Comparison of ENCODE assay signal across 20 cellular contexts in the genomic region with DNA sequence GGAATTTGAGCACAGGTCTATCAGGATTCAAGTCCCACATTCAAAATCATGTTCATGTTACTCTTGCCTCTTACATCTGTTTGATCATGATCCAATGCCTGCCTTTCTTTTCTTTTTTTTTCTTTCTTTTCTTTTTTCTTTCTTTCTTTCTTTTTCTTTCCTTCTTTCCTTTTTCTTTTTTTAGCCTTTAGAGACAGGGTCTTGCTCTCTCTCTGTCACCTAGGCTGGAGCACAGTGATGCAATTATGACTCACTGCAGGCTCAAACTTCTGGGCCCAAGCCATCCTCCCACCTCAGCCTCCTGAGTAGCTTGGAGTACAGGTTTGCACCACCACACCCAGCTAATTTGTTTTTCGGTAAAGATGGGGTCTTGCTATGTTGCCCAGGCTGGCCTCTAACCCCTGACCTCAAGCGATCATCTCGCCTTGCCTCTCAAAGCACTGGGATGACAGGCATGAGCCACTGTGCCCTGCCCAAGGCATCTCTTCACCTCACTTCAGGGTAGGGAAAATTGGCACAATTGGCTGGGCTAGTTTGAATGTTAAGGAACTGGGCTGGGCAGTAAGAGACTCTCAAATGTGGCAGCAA.
A peak's percentile ranks its signal among the peaks of the same experiment; 100 is the strongest.
DNase-seq lines count a peak whose midpoint lies in the region; ATAC-seq, FAIRE-seq and TF ChIP-seq lines count a peak whose summit lies in the region.
"Had no signal": no experiment of that assay in that cellular context is flagged by ENCODE, and none has a peak within 500 bp of the region (broad histone marks: within the 10 kb centered on the region; RNA-seq: fewer than 3 reads in every experiment).

No MANE protein-coding gene starts in this region.

- FAIRE-seq in bronchial epithelial cell (lab: Jason Lieb, UNC) = no peak
- FAIRE-seq: GM19239, HTR-8/SVneo had no signal

- H3K9me3 ChIP-seq in PC-3 (ENCODE audit: low read length) (no peaks in the 10 kb centered on the region), adrenal gland (replicated peaks in 1 of 3) (no peaks in the 10 kb centered on the region)
- H3K9me3 ChIP-seq: HAP-1 had no signal

- no peaks in the 10 kb centered on the region for H3K36me3 Mint-ChIP-seq in stimulated activated naive CD8-positive, alpha-beta T cell treated with anti-CD3 and anti-CD28 coated beads, Interleukin-15, Interleukin-2, amounts not matched to agents 100 ng/mL and 50 ng/mL, for 24 hours (ENCODE audit: low read depth)
- no peaks in the 10 kb centered on the region for H3K36me3 Mint-ChIP-seq in activated CD4-positive, alpha-beta T cell treated with anti-CD3 and anti-CD28 coated beads, Interleukin-2, amount 10 ng/mL, durations not matched to agents 24 days and 14 days (ENCODE audit: low read depth)
- H3K36me3 Mint-ChIP-seq: CD8-positive, alpha-beta T cell had no signal

- H3K36me3 ChIP-seq in PC-3 (ENCODE audit: low read depth, low read length) = no peaks in the 10 kb centered on the region
- H3K36me3 ChIP-seq in bronchial epithelial cell (ENCODE audit: control insufficient read depth, insufficient read depth, low read length) = no peaks in the 10 kb centered on the region
- no peaks in the 10 kb centered on the region for H3K36me3 ChIP-seq in adrenal gland (replicated peaks in 1 of 2)
- H3K36me3 ChIP-seq: BLaER1 treated with 17β-estradiol and CSF1 and Interleukin-3, amounts not matched to agents 10 nM and 100 nM; HAP-1 had no signal

- WGBS in adrenal gland, 4 donors = 61 to 83% (median 80%) methylated on average over 3 of the region's 3 CpGs

- ATAC-seq in stimulated activated naive CD8-positive, alpha-beta T cell treated with anti-CD3 and anti-CD28 coated beads, Interleukin-15, amount 100 ng/mL, for 72 hours = no peak
- ATAC-seq in PC-3 = no peak
- ATAC-seq in GM18858 (IDR thresholded peaks at IDR 0.05; ENCODE audit: unreplicated experiment) = no peak
- ATAC-seq: CD8-positive, alpha-beta T cell; GM12878 had no signal

- H3K9me3 Mint-ChIP-seq in stimulated activated naive CD8-positive, alpha-beta T cell treated with anti-CD3 and anti-CD28 coated beads, Interleukin-15, Interleukin-2, amounts not matched to agents 100 ng/mL and 50 ng/mL, for 24 hours = no peaks in the 10 kb centered on the region
- no peaks in the 10 kb centered on the region for H3K9me3 Mint-ChIP-seq in stimulated activated naive CD8-positive, alpha-beta T cell treated with anti-CD3 and anti-CD28 coated beads, Interleukin-15, amount 100 ng/mL, for 72 hours
- peaks cover 3% of the 10 kb centered on the region for H3K9me3 Mint-ChIP-seq in activated CD4-positive, alpha-beta T cell treated with anti-CD3 and anti-CD28 coated beads, Interleukin-2, amount 10 ng/mL, durations not matched to agents 24 days and 14 days
- H3K9me3 Mint-ChIP-seq: CD8-positive, alpha-beta T cell; HFFc6; IgD-negative memory B cell had no signal

- TF ChIP-seq CTCF in PC-3 (conservative IDR thresholded peaks at IDR 0.05; ENCODE audit: low read depth, low read length) = no peak
- no peak for TF ChIP-seq CTCF in bronchial epithelial cell (IDR thresholded peaks at IDR 0.05; ENCODE audit: insufficient read depth, low read length, severe bottlenecking)
- no peak for TF ChIP-seq CTCF in adrenal gland (IDR thresholded peaks at IDR 0.05)

- POLR2A ChIA-PET in PC-3 (lab: Charles Lee; ENCODE audit: unreplicated experiment) = no interaction called here

- H3K4me1 Mint-ChIP-seq in stimulated activated naive CD8-positive, alpha-beta T cell treated with anti-CD3 and anti-CD28 coated beads, Interleukin-15, Interleukin-2, amounts not matched to agents 100 ng/mL and 50 ng/mL, for 24 hours (ENCODE audit: low read depth) = no peaks in the 10 kb centered on the region
- H3K4me1 Mint-ChIP-seq in stimulated activated naive CD8-positive, alpha-beta T cell treated with anti-CD3 and anti-CD28 coated beads, Interleukin-15, amount 100 ng/mL, for 72 hours = peaks cover 6% of the 10 kb centered on the region
- no peaks in the 10 kb centered on the region for H3K4me1 Mint-ChIP-seq in activated CD4-positive, alpha-beta T cell treated with anti-CD3 and anti-CD28 coated beads, Interleukin-2, amount 10 ng/mL, durations not matched to agents 24 days and 14 days
- H3K4me1 Mint-ChIP-seq: B cell, IgD-negative memory B cell had no signal

- DNase-seq in stimulated activated naive CD8-positive, alpha-beta T cell treated with anti-CD3 and anti-CD28 coated beads, Interleukin-15, amount 100 ng/mL, for 72 hours = no peak
- DNase-seq in PC-3 = peak; percentile 20
- peak; percentile 21 for DNase-seq in bronchial epithelial cell (ENCODE audit: low read depth)
- DNase-seq in adrenal gland = no peak
- DNase-seq in activated CD4-positive, alpha-beta T cell treated with anti-CD3 and anti-CD28 coated beads, Interleukin-2, amount 10 ng/mL, durations not matched to agents 24 days and 14 days = no peak
- DNase-seq: Calu3, DMS79 treated with DMSO at 0.1 percent for 48 hours, GM23248, HFFc6 had no signal

- H3K79me2 ChIP-seq in PC-3 (ENCODE audit: low read length) = no peaks in the 10 kb centered on the region

- no TSS peak for BruUV-seq in PC-3 (replicated peaks; lab: Mats Ljungman, UMichigan)

- CTCF ChIA-PET in PC-3 (lab: Charles Lee) = no interaction called here

- H2AFZ ChIP-seq in PC-3 (ENCODE audit: low read length) = no peak overlapping the region
- H2AFZ ChIP-seq: GM23248 had no signal

- H3K27ac ChIP-seq in PC-3 (ENCODE audit: low read length) = no peak overlapping the region
- H3K27ac ChIP-seq in adrenal gland = no peak overlapping the region
- H3K27ac ChIP-seq: BLaER1 treated with 17β-estradiol and CSF1 and Interleukin-3, amounts not matched to agents 10 nM and 100 nM; GM23248; HL-60 had no signal

- no peak overlapping the region for H3K4me2 ChIP-seq in PC-3 (ENCODE audit: low read length)
- H3K4me2 ChIP-seq: BLaER1 treated with 17β-estradiol and CSF1 and Interleukin-3, amounts not matched to agents 10 nM and 100 nM had no signal

- no peak overlapping the region for H3K4me3 Mint-ChIP-seq in stimulated activated naive CD8-positive, alpha-beta T cell treated with anti-CD3 and anti-CD28 coated beads, Interleukin-15, Interleukin-2, amounts not matched to agents 100 ng/mL and 50 ng/mL, for 24 hours
- no peak overlapping the region for H3K4me3 Mint-ChIP-seq in stimulated activated naive CD8-positive, alpha-beta T cell treated with anti-CD3 and anti-CD28 coated beads, Interleukin-15, amount 100 ng/mL, for 72 hours
- H3K4me3 Mint-ChIP-seq in activated CD4-positive, alpha-beta T cell treated with anti-CD3 and anti-CD28 coated beads, Interleukin-2, amount 10 ng/mL, durations not matched to agents 24 days and 14 days = no peak overlapping the region
- H3K4me3 Mint-ChIP-seq: B cell; CD8-positive, alpha-beta T cell; HFFc6; IgD-negative memory B cell had no signal

- no peak overlapping the region for H3K9ac ChIP-seq in PC-3 (ENCODE audit: low read length)
- H3K9ac ChIP-seq: BLaER1 treated with 17β-estradiol and CSF1 and Interleukin-3, amounts not matched to agents 10 nM and 100 nM; GM23248 had no signal

- peak overlapping the region; percentile 40 for H3K27ac Mint-ChIP-seq in stimulated activated naive CD8-positive, alpha-beta T cell treated with anti-CD3 and anti-CD28 coated beads, Interleukin-15, Interleukin-2, amounts not matched to agents 100 ng/mL and 50 ng/mL, for 24 hours
- peak overlapping the region in 1 of 2 donors; percentile 36 for H3K27ac Mint-ChIP-seq in stimulated activated naive CD8-positive, alpha-beta T cell treated with anti-CD3 and anti-CD28 coated beads, Interleukin-15, amount 100 ng/mL, for 72 hours
- H3K27ac Mint-ChIP-seq in activated CD4-positive, alpha-beta T cell treated with anti-CD3 and anti-CD28 coated beads, Interleukin-2, amount 10 ng/mL, durations not matched to agents 24 days and 14 days = no peak overlapping the region
- H3K27ac Mint-ChIP-seq: B cell; CD8-positive, alpha-beta T cell; HFFc6; IgD-negative memory B cell had no signal

- no peaks in the 10 kb centered on the region for H3K27me3 Mint-ChIP-seq in stimulated activated naive CD8-positive, alpha-beta T cell treated with anti-CD3 and anti-CD28 coated beads, Interleukin-15, Interleukin-2, amounts not matched to agents 100 ng/mL and 50 ng/mL, for 24 hours
- no peaks in the 10 kb centered on the region for H3K27me3 Mint-ChIP-seq in stimulated activated naive CD8-positive, alpha-beta T cell treated with anti-CD3 and anti-CD28 coated beads, Interleukin-15, amount 100 ng/mL, for 72 hours
- H3K27me3 Mint-ChIP-seq in activated CD4-positive, alpha-beta T cell treated with anti-CD3 and anti-CD28 coated beads, Interleukin-2, amount 10 ng/mL, durations not matched to agents 24 days and 14 days = no peaks in the 10 kb centered on the region

- no peaks in the 10 kb centered on the region for H4K20me1 ChIP-seq in PC-3 (ENCODE audit: low read length)
- H4K20me1 ChIP-seq: BLaER1 treated with 17β-estradiol and CSF1 and Interleukin-3, amounts not matched to agents 10 nM and 100 nM had no signal

- no peak for TF ChIP-seq POLR2A in adrenal gland (IDR thresholded peaks at IDR 0.05)

- intact Hi-C loops in PC-3 (cut with micrococcal nuclease) (no loop called here), adrenal gland (cut with DNase I) (no loop called here)
- intact Hi-C loops in activated CD4-positive, alpha-beta T cell treated with anti-CD3 and anti-CD28 coated beads, Interleukin-2, amount 10 ng/mL, durations not matched to agents 24 days and 14 days (cut with micrococcal nuclease) = no loop called here

- no peaks in the 10 kb centered on the region for H3F3A ChIP-seq in PC-3 (ENCODE audit: low read length, unreplicated experiment)

- no peaks in the 10 kb centered on the region for H3K4me1 ChIP-seq in PC-3 (ENCODE audit: insufficient read depth, low read length)
- H3K4me1 ChIP-seq in adrenal gland (replicated peaks in 1 of 2) = no peaks in the 10 kb centered on the region

- H3K4me3 ChIP-seq in PC-3 (ENCODE audit: low read length) = no peak overlapping the region
- no peak overlapping the region for H3K4me3 ChIP-seq in bronchial epithelial cell (ENCODE audit: low read depth, low read length)
- H3K4me3 ChIP-seq in adrenal gland = no peak overlapping the region
- H3K4me3 ChIP-seq: BLaER1 treated with 17β-estradiol and CSF1 and Interleukin-3, amounts not matched to agents 10 nM and 100 nM; GM12878; GM23248; HAP-1 had no signal

- no peaks in the 10 kb centered on the region for H3K9me2 ChIP-seq in PC-3 (replicated peaks; ENCODE audit: low read length)

- H3K27me3 ChIP-seq in PC-3 (ENCODE audit: low read length) (no peaks in the 10 kb centered on the region), bronchial epithelial cell (ENCODE audit: control insufficient read depth, insufficient read depth, low read length) (no peaks in the 10 kb centered on the region), adrenal gland (no peaks in the 10 kb centered on the region)
- H3K27me3 ChIP-seq: BLaER1 treated with 17β-estradiol and CSF1 and Interleukin-3, amounts not matched to agents 10 nM and 100 nM had no signal

Comparison
In these comparisons a context has a peak if more than half of its experiments do, and no peak if none do; other contexts are left out.
1. DNase-seq: peak in PC-3 (single experiment) and bronchial epithelial cell (single experiment); none in stimulated activated naive CD8-positive, alpha-beta T cell treated with anti-CD3 and anti-CD28 coated beads, Interleukin-15, amount 100 ng/mL, for 72 hours (0 of 2), adrenal gland (0 of 7) and activated CD4-positive, alpha-beta T cell treated with anti-CD3 and anti-CD28 coated beads, Interleukin-2, amount 10 ng/mL, durations not matched to agents 24 days and 14 days (single experiment).